Comparison of ENCODE assay signal across 9 cellular contexts in genomic region chr2:162073776-162074578, GRCh38. TPM values are rescaled to one million over a fixed set of nuclear protein-coding genes. Genes with fewer than 3 reads are reported as not detected.
A peak's percentile ranks its signal among the peaks of the same experiment; 100 is the strongest.
DNase-seq lines count a peak whose midpoint lies in the region; ATAC-seq and TF ChIP-seq lines count a peak whose summit lies in the region.
"Had no signal": no experiment of that assay in that cellular context is flagged by ENCODE, and none has a peak within 500 bp of the region (broad histone marks: within the 10 kb centered on the region; RNA-seq: fewer than 3 reads in every experiment).

TSS of gene DPP4 (minus strand) at chr2:162074215. CDS start at chr2:162073981, 234 bp downstream.

- intact Hi-C loops in T-helper 1 cell treated with Interleukin-12 subunit alpha and Interleukin-12 subunit beta and Interleukin-4 antibody, amounts not matched to agents 30 ng/mL and 1 ng/mL, for 36 hours (cut with micrococcal nuclease) = loop anchor here (1.0 to 10.0 kb wide), 9 partner anchors 50 to 1579 kb away; partner anchors contain the start of genes GCA, IFIH1, PSMD14 and RBMS1

- DNase-seq in brain microvascular endothelial cell (no peak), left lobe of liver (ENCODE audit: low spot score) (peak; percentile 87), NCI-H187 (lab: John Stamatoyannopoulos, UW) (no peak)
- peak; percentile 41 to 42 for DNase-seq in stimulated activated CD4-positive, alpha-beta T cell treated with anti-CD3 and anti-CD28 coated beads, Interleukin-4, amount 100 ng/mL, for 4 hours

- H3K27ac ChIP-seq in BLaER1 treated with 17β-estradiol and CSF1 and Interleukin-3, amounts not matched to agents 10 nM and 100 nM = peak within 1 kb of the TSS in 2 of 11 experiments; percentile 19 to 32; a peak in 1 of 22 replicates
- no peak within 1 kb of the TSS for H3K27ac ChIP-seq in brain microvascular endothelial cell
- H3K27ac ChIP-seq: SJSA1 had no signal

- ATAC-seq in GM19035 (IDR thresholded peaks at IDR 0.05; ENCODE audit: unreplicated experiment) = peak; percentile 82
- ATAC-seq in HG03159 (IDR thresholded peaks at IDR 0.05; ENCODE audit: unreplicated experiment) = peak; percentile 92
- peak; percentile 95 for ATAC-seq in left lobe of liver

- peak within 1 kb of the TSS; percentile 75 to 90 (median 82) for H3K4me2 ChIP-seq in BLaER1 treated with 17β-estradiol and CSF1 and Interleukin-3, amounts not matched to agents 10 nM and 100 nM

- H3K9me3 ChIP-seq in BLaER1 treated with 17β-estradiol and CSF1 and Interleukin-3, amounts not matched to agents 10 nM and 100 nM (replicated peaks in 1 of 11) = peaks cover 11 to 33% (median 28%) of the 10 kb centered on the region in 11 experiments
- H3K9me3 ChIP-seq: SJSA1 had no signal

- H4K20me1 ChIP-seq in BLaER1 treated with 17β-estradiol and CSF1 and Interleukin-3, amounts not matched to agents 10 nM and 100 nM = no peaks in the 10 kb centered on the region

- H3K27me3 ChIP-seq in BLaER1 treated with 17β-estradiol and CSF1 and Interleukin-3, amounts not matched to agents 10 nM and 100 nM = peaks cover 19 to 35% (median 27%) of the 10 kb centered on the region in 11 experiments
- H3K27me3 ChIP-seq in brain microvascular endothelial cell (replicated peaks) = no peaks in the 10 kb centered on the region

- H3K4me1 ChIP-seq in BLaER1 treated with 17β-estradiol and CSF1 and Interleukin-3, amounts not matched to agents 10 nM and 100 nM = peaks cover 0 to 33% (median 2%) of the 10 kb centered on the region in 10 experiments; a peak in 7 of 20 replicates
- H3K4me1 ChIP-seq: SJSA1 had no signal

- peak; percentile 1 for TF ChIP-seq CTCF in brain microvascular endothelial cell (IDR thresholded peaks at IDR 0.05; ENCODE audit: low read depth, low read length, missing control alignments)

- peak within 1 kb of the TSS in 10 of 11 experiments; percentile 26 to 67 (median 52); a peak in 14 of 22 replicates for H3K9ac ChIP-seq in BLaER1 treated with 17β-estradiol and CSF1 and Interleukin-3, amounts not matched to agents 10 nM and 100 nM

- peak within 1 kb of the TSS; percentile 52 to 72 (median 60) for H3K4me3 ChIP-seq in BLaER1 treated with 17β-estradiol and CSF1 and Interleukin-3, amounts not matched to agents 10 nM and 100 nM
- peak within 1 kb of the TSS; percentile 67 for H3K4me3 ChIP-seq in brain microvascular endothelial cell (ENCODE audit: low read depth, low read length)
- H3K4me3 ChIP-seq: SJSA1 had no signal

- in situ Hi-C loops in brain microvascular endothelial cell (cut with HindIII; ENCODE audit: low pct_ligation_motif_present, low sequenced_read_pairs) = no loop called here

- no peaks in the 10 kb centered on the region for H3K36me3 ChIP-seq in BLaER1 treated with 17β-estradiol and CSF1 and Interleukin-3, amounts not matched to agents 10 nM and 100 nM
- no peaks in the 10 kb centered on the region for H3K36me3 ChIP-seq in brain microvascular endothelial cell (replicated peaks)
- H3K36me3 ChIP-seq: SJSA1 had no signal

RNA-seq across cellular contexts. Expression of gene DPP4, which starts in this region (rescaled TPM):
- 272 and 273 TPM in 2 replicates for total RNA-seq in T-helper 1 cell treated with Interleukin-12 subunit alpha and Interleukin-12 subunit beta and Interleukin-4 antibody, amounts not matched to agents 30 ng/mL and 1 ng/mL, for 36 hours
- total RNA-seq in left lobe of liver = 15.2 TPM
- total RNA-seq: SJSA1 had no signal

Comparison
In these comparisons a context has a peak if more than half of its experiments do, and no peak if none do; other contexts are left out.
1. RNA of gene DPP4 (total RNA-seq): 272 to 273 TPM in T-helper 1 cell treated with Interleukin-12 subunit alpha and Interleukin-12 subunit beta and Interleukin-4 antibody, amounts not matched to agents 30 ng/mL and 1 ng/mL, for 36 hours; 15.2 TPM in left lobe of liver (single experiment); every median in the first group is over 10 times any median in the second.
2. DNase-seq: peak in left lobe of liver (single experiment) and stimulated activated CD4-positive, alpha-beta T cell treated with anti-CD3 and anti-CD28 coated beads, Interleukin-4, amount 100 ng/mL, for 4 hours (2 of 2); none in brain microvascular endothelial cell (single experiment) and NCI-H187 (0 of 2).
3. Peak in every context shown above with its lines, with median percentiles within 50 percentile points of each other: ATAC-seq.